In genomic region chr15:78928616-78929093, GRCh38 we compare ENCODE assay signal across 12 cellular contexts.
"Had no signal": no experiment of that assay in that cellular context is flagged by ENCODE, and none has a peak within 500 bp of the region (broad histone marks: within the 10 kb centered on the region; RNA-seq: fewer than 3 reads in every experiment).

No MANE protein-coding gene starts in this region.

- H3K4me3 Mint-ChIP-seq: activated T-helper 17 cell treated with anti-CD3 and anti-CD28 coated beads, Interleukin-2, amount 50 U/mL, for 72 hours; naive thymus-derived CD8-positive, alpha-beta T cell had no signal

- H3K27me3 Mint-ChIP-seq: activated T-helper 17 cell treated with anti-CD3 and anti-CD28 coated beads, Interleukin-2, amount 50 U/mL, for 72 hours; naive thymus-derived CD8-positive, alpha-beta T cell had no signal

- DNase-seq: activated CD4-positive, alpha-beta T cell treated with anti-CD3 and anti-CD28 coated beads, Interleukin-2, amount 50 U/mL, for 1 hour; activated CD4-positive, CD25-positive, alpha-beta regulatory T cell; activated naive CD4-positive, alpha-beta T cell treated with Interleukin-2 at 50 U/mL for 16 hours; mammary epithelial cell; mucosa of descending colon; naive thymus-derived CD8-positive, alpha-beta T cell; stimulated activated CD4-positive, alpha-beta T cell treated with anti-CD3 and anti-CD28 coated beads, Interleukin-2, amount 100 ng/mL, for 48 hours; stimulated activated naive CD4-positive, alpha-beta T cell treated with Interleukin-2 at 50 U/mL for 16 hours; substantia nigra; transverse colon had no signal

- ATAC-seq: activated T-helper 17 cell treated with anti-CD3 and anti-CD28 coated beads, Interleukin-2, amount 50 U/mL, for 72 hours; left lobe of liver; mucosa of descending colon; naive thymus-derived CD8-positive, alpha-beta T cell had no signal

- H3K9me3 ChIP-seq: mucosa of descending colon, transverse colon had no signal

- H3K9me3 Mint-ChIP-seq: activated T-helper 17 cell treated with anti-CD3 and anti-CD28 coated beads, Interleukin-2, amount 50 U/mL, for 72 hours; naive thymus-derived CD8-positive, alpha-beta T cell had no signal
